ENCODE assay signal across 25 cellular contexts in genomic region chr3:175728566-175728965, GRCh38.
"Had no signal": no experiment of that assay in that cellular context is flagged by ENCODE, and none has a peak within 500 bp of the region (broad histone marks: within the 10 kb centered on the region; RNA-seq: fewer than 3 reads in every experiment).

No MANE protein-coding gene starts in this region.

- ATAC-seq: gastroesophageal sphincter; mucosa of descending colon; natural killer cell treated with Interleukin-12 subunit alpha and Interleukin-12 subunit beta and Interleukin-15 and Interleukin-18, amount 100 ng/mL, for 72 hours; sciatic nerve; T-cell had no signal

- H3K27ac Mint-ChIP-seq: natural killer cell treated with Interleukin-12 subunit alpha and Interleukin-12 subunit beta and Interleukin-15 and Interleukin-18, amount 100 ng/mL, for 72 hours; progenitor cell of endocrine pancreas; T-cell had no signal

- H3K36me3 Mint-ChIP-seq: natural killer cell treated with Interleukin-12 subunit alpha and Interleukin-12 subunit beta and Interleukin-15 and Interleukin-18, amount 100 ng/mL, for 72 hours; T-cell had no signal

- H3K27me3 Mint-ChIP-seq: central memory CD8-positive, alpha-beta T cell; natural killer cell treated with Interleukin-12 subunit alpha and Interleukin-12 subunit beta and Interleukin-15 and Interleukin-18, amount 100 ng/mL, for 72 hours; progenitor cell of endocrine pancreas; T-cell had no signal

- H3K4me1 Mint-ChIP-seq: central memory CD8-positive, alpha-beta T cell; T-cell had no signal

- H3K4me3 Mint-ChIP-seq: central memory CD8-positive, alpha-beta T cell; natural killer cell treated with Interleukin-12 subunit alpha and Interleukin-12 subunit beta and Interleukin-15 and Interleukin-18, amount 100 ng/mL, for 72 hours; T-cell had no signal

- DNase-seq: activated CD4-positive, alpha-beta T cell treated with anti-CD3 and anti-CD28 coated beads for 4 hours; activated CD4-positive, alpha-beta T cell treated with anti-CD3 and anti-CD28 coated beads, Interleukin-2, amount 50 U/mL, for 4 hours; activated CD4-positive, CD25-positive, alpha-beta regulatory T cell; activated gamma-delta T cell treated with Interleukin-2 at 50 U/mL for 16 hours; activated naive CD4-positive, alpha-beta T cell treated with anti-CD3 and anti-CD28 coated beads, Interleukin-2, amount 50 U/mL, for 16 hours; activated T-cell treated with anti-CD3 and anti-CD28 coated beads, Interleukin-2, amount 50 U/mL, for 1 hour; amygdala; dermis blood vessel endothelial cell; effector CD8-positive, alpha-beta T cell; esophagus squamous epithelium; islet precursor cell; left ventricle myocardium inferior; mucosa of descending colon; stimulated activated naive CD4-positive, alpha-beta T cell; T-cell had no signal

- H3K4me3 ChIP-seq: esophagus squamous epithelium, gastroesophageal sphincter, hepatocyte, left ventricle myocardium inferior, lung, mucosa of descending colon, smooth muscle cell, suprapubic skin, tibial nerve had no signal
